Comparison of ENCODE assay signal across 6 cellular contexts in the genomic region with DNA sequence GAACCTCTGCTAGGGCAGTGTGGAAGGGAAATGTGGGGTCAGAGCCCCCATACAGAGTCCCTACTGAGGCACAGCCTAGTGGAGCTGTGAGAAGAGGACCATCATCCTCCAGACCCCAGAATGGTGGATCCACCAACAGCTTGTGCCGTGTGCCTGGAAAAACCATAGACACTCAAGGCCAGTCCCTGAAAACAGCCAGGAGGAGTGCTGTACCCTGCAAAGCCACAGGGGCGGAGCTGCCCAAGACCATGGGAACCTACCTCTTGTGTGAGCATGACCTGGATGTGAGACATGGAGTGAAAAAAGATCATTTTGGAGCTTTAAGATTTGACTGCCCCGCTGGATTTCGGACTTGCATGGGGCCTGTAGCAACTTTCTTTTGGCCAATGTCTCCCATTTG.
DNase-seq lines count a peak whose midpoint lies in the region; ATAC-seq, FAIRE-seq and TF ChIP-seq lines count a peak whose summit lies in the region.
"Not testable (repeated sequence)": the region's sequence is repeated elsewhere in the genome, so short reads cannot be mapped to it uniquely, and the experiment has no call there.

No MANE protein-coding gene starts in this region.

- not testable (repeated sequence) for BruUV-seq in HCT116 (replicated peaks; lab: Mats Ljungman, UMichigan); MCF 10A (replicated peaks; lab: Mats Ljungman, UMichigan); HepG2 (replicated peaks; lab: Mats Ljungman, UMichigan)

- peaks cover 49% of the 10 kb centered on the region for H3K4me1 Mint-ChIP-seq in HFFc6 (ENCODE audit: low read depth)
- H3K4me1 Mint-ChIP-seq in MCF 10A (ENCODE audit: insufficient read depth, unreplicated experiment): peaks cover 22% of the 10 kb centered on the region

- not testable (repeated sequence) for H3K4me2 ChIP-seq in HCT116 (ENCODE audit: low read length); HepG2 (ENCODE audit: low read depth, low read length)

- H3K4me3 ChIP-seq in HCT116 (replicated peaks in 1 of 2; ENCODE audit: low read depth in 1 of 2, low read length in 2 of 2); WERI-Rb-1 (ENCODE audit: low read depth, low read length); HepG2 (replicated peaks in 1 of 3; ENCODE audit: insufficient read depth in 1 of 3, low read depth in 2 of 3, low read length in 3 of 3): not testable (repeated sequence)

- H2AFZ ChIP-seq in HCT116 (ENCODE audit: low read depth, low read length, poor library complexity, severe bottlenecking); HepG2 (ENCODE audit: low read length): not testable (repeated sequence)

- H3K27ac ChIP-seq in HCT116 (ENCODE audit: low read depth, low read length); WERI-Rb-1; HepG2 (ENCODE audit: extremely low read length, insufficient read depth, low read length): not testable (repeated sequence)

- not testable (repeated sequence) for TF ChIP-seq RAD21 in HCT116 (IDR thresholded peaks at IDR 0.05; ENCODE audit: low read depth); HepG2 (CRISPR knock-in tag; IDR thresholded peaks at IDR 0.05)

- not testable (repeated sequence) for DNase-seq in HCT116 (ENCODE audit: low read depth, low spot score); HFFc6; MCF 10A (ENCODE audit: unreplicated experiment); HepG2 (ENCODE audit: low spot score)
- DNase-seq in UCSD-AML1 (lab: John Stamatoyannopoulos, UW; ENCODE audit: unreplicated experiment): peak; percentile 8
- peak; percentile 6 for DNase-seq in WERI-Rb-1

- TF ChIP-seq POLR2A in HCT116 (IDR thresholded peaks at IDR 0.05; ENCODE audit: borderline replicate concordance, extremely low read depth, insufficient read depth, insufficient read length); HepG2 (IDR thresholded peaks at IDR 0.05; ENCODE audit: insufficient read depth in 1 of 2, low read depth in 2 of 2, low read length in 2 of 2): not testable (repeated sequence)

- POLR2A ChIA-PET in HCT116 (lab: Charles Lee); HepG2 (lab: Yijun Ruan, JAX): not testable (repeated sequence)
- POLR2A ChIA-PET in MCF 10A (lab: Yijun Ruan, JAX): interaction anchor here (1.6 to 5.5 kb wide), 6 partner anchors 9 to 38 kb away, joined by 5 to 79 read pairs (median 20); no protein-coding TSS in a partner anchor

- H3K4me1 ChIP-seq in HCT116 (ENCODE audit: control insufficient read depth in 1 of 2, insufficient read depth in 2 of 2, low read length in 2 of 2): peaks cover 0 to 11% of the 10 kb centered on the region in 2 experiments; a peak in 3 of 4 replicates
- not testable (repeated sequence) for H3K4me1 ChIP-seq in HepG2 (ENCODE audit: insufficient read depth, low read length)

- WGBS in HepG2 (ENCODE audit: low lambda C conversion rate): 33% methylated on average over 2 of the region's 4 CpGs

- H3K9me2 ChIP-seq in HCT116 (ENCODE audit: insufficient read depth): not testable (repeated sequence)

- H3K9me3 Mint-ChIP-seq in HFFc6; MCF 10A (ENCODE audit: unreplicated experiment): not testable (repeated sequence)

- not testable (repeated sequence) for H3K4me3 Mint-ChIP-seq in HFFc6; MCF 10A (ENCODE audit: unreplicated experiment)

- not testable (repeated sequence) for H3K36me3 ChIP-seq in HCT116 (ENCODE audit: control insufficient read depth in 1 of 2, insufficient read depth in 2 of 2, low read length in 2 of 2); WERI-Rb-1; HepG2 (replicated peaks in 1 of 2; ENCODE audit: control insufficient read depth in 1 of 2, insufficient read depth in 2 of 2, low read length in 2 of 2)

- H3K79me2 ChIP-seq in HCT116 (ENCODE audit: insufficient read depth, low read length); HepG2 (ENCODE audit: insufficient read depth, low read length): not testable (repeated sequence)

- FAIRE-seq in HepG2 (lab: Jason Lieb, UNC): not testable (repeated sequence)

- H3K27me3 Mint-ChIP-seq in HFFc6 (ENCODE audit: insufficient read depth); MCF 10A (ENCODE audit: insufficient read depth, unreplicated experiment): not testable (repeated sequence)

- H3K9ac ChIP-seq in HCT116 (ENCODE audit: low read length); HepG2 (ENCODE audit: insufficient read depth, low read depth, low read length): not testable (repeated sequence)

- 0 out of 2 replicates have a peak, but pooled peaks have one; percentile 44 for ATAC-seq in HCT116
- ATAC-seq in HepG2: peak; percentile 52; the same call in 2 of the 3 replicates

- not testable (repeated sequence) for H3K9me3 ChIP-seq in HCT116 (ENCODE audit: control insufficient read depth in 1 of 2, insufficient read depth in 1 of 2, low read depth in 1 of 2, low read length in 2 of 2); WERI-Rb-1 (ENCODE audit: severe bottlenecking); HepG2 (ENCODE audit: low read length)

- H3K27me3 ChIP-seq in HCT116 (ENCODE audit: insufficient read depth, low read length); WERI-Rb-1 (ENCODE audit: insufficient read depth, low read depth, severe bottlenecking); HepG2 (ENCODE audit: control insufficient read depth in 1 of 2, insufficient read depth in 2 of 2, low read length in 2 of 2): not testable (repeated sequence)

- CTCF ChIA-PET in HCT116 (lab: Charles Lee) (interaction anchor here (1.2 kb wide), 1 partner anchor 196 kb away, joined by 3 read pairs; no protein-coding TSS in a partner anchor), MCF 10A (lab: Yijun Ruan, JAX) (interaction anchor here (0.6 to 6.8 kb wide), 10 partner anchors 9 to 506 kb away, joined by 3 to 62 read pairs (median 10); no protein-coding TSS in a partner anchor)
- CTCF ChIA-PET in HepG2 (lab: Yijun Ruan, JAX; ENCODE audit: low intra/inter-chr PET ratio, low total read pairs): not testable (repeated sequence)

- not testable (repeated sequence) for H3K36me3 Mint-ChIP-seq in HFFc6 (ENCODE audit: low read depth); MCF 10A (ENCODE audit: insufficient read depth, unreplicated experiment)

- H4K20me1 ChIP-seq in HCT116 (ENCODE audit: insufficient read depth); HepG2 (ENCODE audit: insufficient read depth, low read length): not testable (repeated sequence)

- TF ChIP-seq CTCF in HCT116 (IDR thresholded peaks at IDR 0.05 in 2 of 3, conservative IDR thresholded peaks at IDR 0.05 in 1 of 3; ENCODE audit: borderline replicate concordance in 1 of 3, insufficient read depth in 1 of 3, low read depth in 2 of 3, low read length in 2 of 3); WERI-Rb-1 (IDR thresholded peaks at IDR 0.05; ENCODE audit: low read depth, low read length); MCF 10A (IDR thresholded peaks at IDR 0.05; ENCODE audit: unreplicated experiment); HepG2 (CRISPR knock-in tag; IDR thresholded peaks at IDR 0.05): not testable (repeated sequence)
- TF ChIP-seq CTCF in HFFc6 (IDR thresholded peaks at IDR 0.05): peak; percentile 30; the same call in 1 of the 2 replicates

- intact Hi-C loops in HCT116 (cut with micrococcal nuclease) (loop anchor here (10.0 kb wide), 1 partner anchor 431 kb away; no protein-coding TSS in a partner anchor), HepG2 (cut with micrococcal nuclease; ENCODE audit: unreplicated experiment) (loop anchor here (2.0 to 10.0 kb wide), 2 partner anchors 421 to 1173 kb away; no protein-coding TSS in a partner anchor)
- intact Hi-C loops in MCF 10A (cut with micrococcal nuclease): not testable (repeated sequence)

- in situ Hi-C loops in HepG2 (cut with HindIII; ENCODE audit: extremely low pct_ligation_motif_present, low pct_unique_long_range_greater_than_20kb): loop anchor here (10.0 to 25.0 kb wide), 3 partner anchors 191 to 603 kb away; no protein-coding TSS in a partner anchor

- RAD21 ChIA-PET in HCT116 (lab: Charles Lee; ENCODE audit: low non-redundant PET in 1 of 2, low total read pairs in 2 of 2, uncharacterized antibody in 2 of 2, unreplicated experiment in 2 of 2): not testable (repeated sequence)

- H3K27ac Mint-ChIP-seq in HFFc6: not testable (repeated sequence)
- H3K27ac Mint-ChIP-seq in MCF 10A (ENCODE audit: low read depth, unreplicated experiment): peak overlapping the region; percentile 53

- not testable (repeated sequence) for TF ChIP-seq EP300 in HepG2 (IDR thresholded peaks at IDR 0.05; ENCODE audit: low read depth in 2 of 2, low read length in 2 of 2); HepG2 (CRISPR knock-in tag; IDR thresholded peaks at IDR 0.05; ENCODE audit: borderline replicate concordance)
